ENCODE assay signal across 9 cellular contexts in genomic region chr18:22346968-22347611, GRCh38.
A peak's percentile ranks its signal among the peaks of the same experiment; 100 is the strongest.
DNase-seq lines count a peak whose midpoint lies in the region; ATAC-seq and TF ChIP-seq lines count a peak whose summit lies in the region.
"Had no signal": no experiment of that assay in that cellular context is flagged by ENCODE, and none has a peak within 500 bp of the region (broad histone marks: within the 10 kb centered on the region; RNA-seq: fewer than 3 reads in every experiment).

No MANE protein-coding gene starts in this region.

- H3K27me3 ChIP-seq in Caco-2 (replicated peaks; ENCODE audit: control insufficient read depth, insufficient read depth, low read length) = no peaks in the 10 kb centered on the region
- peaks cover 90% of the 10 kb centered on the region for H3K27me3 ChIP-seq in SK-N-SH (ENCODE audit: insufficient read depth)

- no peaks in the 10 kb centered on the region for H3K9me3 ChIP-seq in Caco-2
- H3K9me3 ChIP-seq in SK-N-SH = no peaks in the 10 kb centered on the region

- DNase-seq in Caco-2 = peak; percentile 21 to 44
- peak; percentile 50 for DNase-seq in RPMI7951 (ENCODE audit: low read depth)
- peak; percentile 89 for DNase-seq in cardiac septum (ENCODE audit: low spot score)
- no peak for DNase-seq in omental fat pad (ENCODE audit: low spot score)
- DNase-seq in SK-N-SH = no peak
- no peak for DNase-seq in DMS153 treated with DMSO at 0.1 percent for 48 hours (lab: John Stamatoyannopoulos, UW; ENCODE audit: unreplicated experiment)
- no peak for DNase-seq in activated CD4-positive, alpha-beta T cell treated with anti-CD3 and anti-CD28 coated beads for 48 hours

- TF ChIP-seq CTCF in Caco-2 (IDR thresholded peaks at IDR 0.05; ENCODE audit: insufficient read depth in 1 of 2, low read depth in 1 of 2, low read length in 1 of 2, severe bottlenecking in 1 of 2, unreplicated experiment in 1 of 2) (no peak), omental fat pad (IDR thresholded peaks at IDR 0.05) (no peak), SK-N-SH (IDR thresholded peaks at IDR 0.05) (no peak)

- intact Hi-C loops in Caco-2 (cut with micrococcal nuclease; ENCODE audit: unreplicated experiment) (loop anchor here (10.0 kb wide), 1 partner anchor 122 kb away; no protein-coding TSS in a partner anchor), cardiac septum (cut with DNase I) (loop anchor here (2.0 to 10.0 kb wide), 3 partner anchors 68 to 352 kb away; no protein-coding TSS in a partner anchor)

- H3K4me1 ChIP-seq in Caco-2 (peaks cover 12% of the 10 kb centered on the region), SK-N-SH (ENCODE audit: control insufficient read depth in 1 of 2, insufficient read depth in 2 of 2, low read depth in 1 of 2, low read length in 1 of 2) (no peaks in the 10 kb centered on the region; a peak in 1 of 4 replicates)

- H3K36me3 ChIP-seq in Caco-2 (ENCODE audit: control insufficient read depth, insufficient read depth, low read length) = no peaks in the 10 kb centered on the region
- H3K36me3 ChIP-seq in SK-N-SH (replicated peaks in 1 of 2; ENCODE audit: control insufficient read depth in 1 of 2, insufficient read depth in 2 of 2, low read length in 1 of 2) = no peaks in the 10 kb centered on the region

- H2AFZ ChIP-seq in SK-N-SH (ENCODE audit: low read depth) = no peak overlapping the region

- WGBS in SK-N-SH (ENCODE audit: low lambda C conversion rate) = 33% methylated on average over 15 of the region's 15 CpGs

- no peak overlapping the region for H3K4me2 ChIP-seq in SK-N-SH

- no peaks in the 10 kb centered on the region for H3K36me3 Mint-ChIP-seq in Caco-2 (ENCODE audit: insufficient read depth, unreplicated experiment)
- H3K36me3 Mint-ChIP-seq: activated naive CD4-positive, alpha-beta T cell treated with anti-CD3 and anti-CD28 coated beads, Interleukin-2, amount 50 U/mL, for 24 hours had no signal

- TF ChIP-seq RAD21 in SK-N-SH (IDR thresholded peaks at IDR 0.05; ENCODE audit: low read length) = no peak

- no peaks in the 10 kb centered on the region for H3F3A ChIP-seq in SK-N-SH (replicated peaks; ENCODE audit: insufficient read depth)

- TF ChIP-seq EP300 in SK-N-SH (IDR thresholded peaks at IDR 0.05; ENCODE audit: borderline replicate concordance in 1 of 2, low read depth in 1 of 2, low read length in 1 of 2) = no peak

- BruUV-seq in Caco-2 (replicated peaks; lab: Mats Ljungman, UMichigan) = no TSS peak

- peak; percentile 34 for ATAC-seq in omental fat pad (ENCODE audit: low FRiP score)
- no peak for ATAC-seq in HG02981 (IDR thresholded peaks at IDR 0.05; ENCODE audit: unreplicated experiment)

- no peaks in the 10 kb centered on the region for H3K79me2 ChIP-seq in SK-N-SH (ENCODE audit: insufficient read depth)

- peak overlapping the region; percentile 17 for H3K27ac Mint-ChIP-seq in Caco-2 (ENCODE audit: unreplicated experiment)
- H3K27ac Mint-ChIP-seq: activated naive CD4-positive, alpha-beta T cell treated with anti-CD3 and anti-CD28 coated beads, Interleukin-2, amount 50 U/mL, for 24 hours had no signal

- H4K20me1 ChIP-seq in SK-N-SH (ENCODE audit: insufficient read depth) = no peaks in the 10 kb centered on the region

- H3K4me1 Mint-ChIP-seq in Caco-2 (ENCODE audit: low read depth, unreplicated experiment) = peaks cover 14% of the 10 kb centered on the region

- H3K27ac ChIP-seq in SK-N-SH (ENCODE audit: low read depth in 2 of 2, low read length in 1 of 2) = no peak overlapping the region

- no peaks in the 10 kb centered on the region for H3K9me2 ChIP-seq in SK-N-SH

- POLR2A ChIA-PET in Caco-2 (lab: Charles Lee) = no interaction called here
- POLR2A ChIA-PET in SK-N-SH (lab: Yijun Ruan, JAX) = no interaction called here

- H3K4me3 Mint-ChIP-seq in Caco-2 (ENCODE audit: unreplicated experiment) = peak overlapping the region; percentile 17

- CTCF ChIA-PET in Caco-2 (lab: Charles Lee) = interaction anchor here (0.6 kb wide), 1 partner anchor 10 kb away, joined by 3 read pairs; no protein-coding TSS in a partner anchor
- CTCF ChIA-PET in SK-N-SH (lab: Yijun Ruan, JAX) = no interaction called here

- no peaks in the 10 kb centered on the region for H3K9me3 Mint-ChIP-seq in Caco-2 (ENCODE audit: unreplicated experiment)
- H3K9me3 Mint-ChIP-seq: activated naive CD4-positive, alpha-beta T cell treated with anti-CD3 and anti-CD28 coated beads, Interleukin-2, amount 50 U/mL, for 24 hours had no signal

- H3K9ac ChIP-seq in SK-N-SH = no peak overlapping the region

- no peak overlapping the region for H3K4me3 ChIP-seq in Caco-2 (ENCODE audit: low read depth, low read length)
- H3K4me3 ChIP-seq in SK-N-SH (ENCODE audit: low read depth in 2 of 2, low read length in 1 of 2) = no peak overlapping the region

- H3K27me3 Mint-ChIP-seq in Caco-2 (ENCODE audit: insufficient read depth, unreplicated experiment) = peaks cover 2% of the 10 kb centered on the region

TF ChIP-seq in SK-N-SH, 30 proteins besides CTCF, POLR2A, EP300 and RAD21:
- TF ChIP-seq MAX (IDR thresholded peaks at IDR 0.05; ENCODE audit: low read depth) (no peak), RFX5 (IDR thresholded peaks at IDR 0.05; ENCODE audit: low read length) (no peak), USF2 (IDR thresholded peaks at IDR 0.05; ENCODE audit: borderline replicate concordance, low read depth, low read length) (no peak), FOXJ3 (CRISPR knock-in tag; IDR thresholded peaks at IDR 0.05) (no peak), ELF1 (IDR thresholded peaks at IDR 0.05) (no peak), RCOR1 (IDR thresholded peaks at IDR 0.05; ENCODE audit: low read length) (no peak), YY1 (IDR thresholded peaks at IDR 0.05; ENCODE audit: low read depth) (no peak), EZH2phosphoT487 (IDR thresholded peaks at IDR 0.05; ENCODE audit: borderline replicate concordance, low read depth) (no peak), MEF2A (IDR thresholded peaks at IDR 0.05; ENCODE audit: borderline replicate concordance, low read depth) (no peak), TCF12 (IDR thresholded peaks at IDR 0.05) (no peak), IRF3 (IDR thresholded peaks at IDR 0.05; ENCODE audit: low read depth, low read length) (no peak), PBX3 (IDR thresholded peaks at IDR 0.05) (no peak), TAF1 (IDR thresholded peaks at IDR 0.05; ENCODE audit: borderline replicate concordance, low read depth, low read length) (no peak)
- TF ChIP-seq, protein P1, sequence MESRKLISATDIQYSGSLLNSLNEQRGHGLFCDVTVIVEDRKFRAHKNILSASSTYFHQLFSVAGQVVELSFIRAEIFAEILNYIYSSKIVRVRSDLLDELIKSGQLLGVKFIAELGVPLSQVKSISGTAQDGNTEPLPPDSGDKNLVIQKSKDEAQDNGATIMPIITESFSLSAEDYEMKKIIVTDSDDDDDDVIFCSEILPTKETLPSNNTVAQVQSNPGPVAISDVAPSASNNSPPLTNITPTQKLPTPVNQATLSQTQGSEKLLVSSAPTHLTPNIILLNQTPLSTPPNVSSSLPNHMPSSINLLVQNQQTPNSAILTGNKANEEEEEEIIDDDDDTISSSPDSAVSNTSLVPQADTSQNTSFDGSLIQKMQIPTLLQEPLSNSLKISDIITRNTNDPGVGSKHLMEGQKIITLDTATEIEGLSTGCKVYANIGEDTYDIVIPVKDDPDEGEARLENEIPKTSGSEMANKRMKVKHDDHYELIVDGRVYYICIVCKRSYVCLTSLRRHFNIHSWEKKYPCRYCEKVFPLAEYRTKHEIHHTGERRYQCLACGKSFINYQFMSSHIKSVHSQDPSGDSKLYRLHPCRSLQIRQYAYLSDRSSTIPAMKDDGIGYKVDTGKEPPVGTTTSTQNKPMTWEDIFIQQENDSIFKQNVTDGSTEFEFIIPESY (IDR thresholded peaks at IDR 0.05; ENCODE audit: borderline replicate concordance, low read depth) = no peak

Comparison
In these comparisons a context has a peak if more than half of its experiments do, and no peak if none do; other contexts are left out.
1. DNase-seq: peak in Caco-2 (2 of 2), RPMI7951 (single experiment) and cardiac septum (single experiment); none in omental fat pad (single experiment), SK-N-SH (single experiment), DMS153 treated with DMSO at 0.1 percent for 48 hours (single experiment) and activated CD4-positive, alpha-beta T cell treated with anti-CD3 and anti-CD28 coated beads for 48 hours (single experiment).